In the genomic region with DNA sequence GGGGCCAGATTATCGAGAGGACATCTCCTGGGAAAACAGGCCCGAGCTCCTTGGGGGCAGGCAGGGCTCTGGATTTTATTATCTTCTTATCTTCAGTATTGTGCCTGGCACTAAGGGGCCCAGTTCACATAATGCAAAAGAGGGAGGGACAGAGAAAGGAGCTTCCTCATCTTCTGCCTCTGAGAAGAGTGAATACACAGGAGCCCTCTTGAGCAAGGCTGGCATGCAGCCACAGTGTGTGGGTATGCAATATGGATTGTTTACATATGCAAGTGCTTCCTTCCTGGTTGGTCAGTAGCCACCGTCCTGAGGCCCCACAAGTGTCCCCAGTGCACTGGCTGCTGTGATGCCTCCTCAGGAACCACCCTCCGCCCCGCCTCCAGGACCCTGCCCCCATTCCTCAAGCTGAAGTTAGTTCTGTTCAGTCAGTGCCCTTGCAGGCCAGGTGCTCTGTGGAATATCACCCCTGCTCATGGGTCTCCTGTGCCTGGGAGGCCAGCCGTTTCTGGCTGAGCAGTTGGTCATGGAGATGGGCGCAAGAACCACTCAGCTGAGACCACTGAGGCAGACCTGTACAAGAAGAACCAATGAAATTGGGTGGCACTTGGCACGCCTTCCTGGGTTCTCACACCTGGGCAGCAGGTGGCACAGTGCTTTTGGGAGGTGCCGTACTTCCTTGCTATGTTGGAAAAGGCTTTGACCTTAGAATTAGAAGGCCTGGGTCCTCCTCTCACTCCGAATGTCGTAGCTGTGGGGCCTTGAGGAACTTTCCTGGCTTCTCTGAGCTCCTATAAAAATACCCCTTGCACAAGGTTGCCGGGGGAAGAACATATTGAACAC, we compare ENCODE assay signal across 9 cellular contexts. TPM values are rescaled to one million over a fixed set of nuclear protein-coding genes. Genes with fewer than 3 reads are reported as not detected.
DNase-seq lines count a peak whose midpoint lies in the region; ATAC-seq, FAIRE-seq and TF ChIP-seq lines count a peak whose summit lies in the region.
"Had no signal": no experiment of that assay in that cellular context is flagged by ENCODE, and none has a peak within 500 bp of the region (broad histone marks: within the 10 kb centered on the region; RNA-seq: fewer than 3 reads in every experiment).

No MANE protein-coding gene starts in this region.

- TF ChIP-seq CTCF in K562 (IDR thresholded peaks at IDR 0.05 in 2 of 3, conservative IDR thresholded peaks at IDR 0.05 in 1 of 3; ENCODE audit: insufficient read depth in 2 of 3, low read depth in 1 of 3, low read length in 3 of 3) = no peak
- no peak for TF ChIP-seq CTCF in GM20000 (IDR thresholded peaks at IDR 0.05; ENCODE audit: extremely low read depth, missing control alignments)

- H3K36me3 ChIP-seq in K562 (ENCODE audit: control insufficient read depth, insufficient read depth, low read length) = no peaks in the 10 kb centered on the region

- H3K4me1 ChIP-seq in K562 (replicated peaks in 1 of 2; ENCODE audit: control insufficient read depth in 2 of 2, insufficient read depth in 2 of 2, low read length in 2 of 2) = peaks cover 4% of the 10 kb centered on the region in 2 experiments; a peak in 3 of 5 replicates

- H3K9me1 ChIP-seq in K562 (ENCODE audit: control insufficient read depth, insufficient read depth, low read length) = no peaks in the 10 kb centered on the region

- H2AFZ ChIP-seq in K562 (ENCODE audit: low read depth, low read length) = 0 out of 2 replicates have a peak overlapping the region, but pooled peaks have one; percentile 51

- no peak for TF ChIP-seq RAD21 in K562 (CRISPR knock-in tag; conservative IDR thresholded peaks at IDR 0.05 in 1 of 2, IDR thresholded peaks at IDR 0.05 in 1 of 2)

- H3K79me2 ChIP-seq in K562 (ENCODE audit: control insufficient read depth, insufficient read depth, low read length) = no peaks in the 10 kb centered on the region

- ATAC-seq in K562 (no peak; the same call in 2 of the 3 replicates), HG03439 (IDR thresholded peaks at IDR 0.05; ENCODE audit: unreplicated experiment) (no peak), HG02973 (IDR thresholded peaks at IDR 0.05; ENCODE audit: unreplicated experiment) (no peak)

- no peak overlapping the region for H3K4me2 ChIP-seq in K562 (ENCODE audit: insufficient read depth, low read length)

- CTCF ChIA-PET in K562 (lab: Yijun Ruan, JAX; ENCODE audit: low intra/inter-chr PET ratio) = no interaction called here

- H3K27me3 ChIP-seq in K562 (ENCODE audit: control insufficient read depth in 2 of 2, insufficient read depth in 2 of 2, low read length in 2 of 2) = no peaks in the 10 kb centered on the region

- H3K4me3 ChIP-seq in K562 = no peak overlapping the region

- H3K9me3 ChIP-seq in K562 (replicated peaks; ENCODE audit: control insufficient read depth, insufficient read depth, low read depth, low read length) = no peaks in the 10 kb centered on the region

- no peak for TF ChIP-seq EP300 in K562 (IDR thresholded peaks at IDR 0.05; ENCODE audit: low read length)

- H4K20me1 ChIP-seq in K562 (replicated peaks; ENCODE audit: control insufficient read depth, insufficient read depth, low read length) = no peaks in the 10 kb centered on the region

- FAIRE-seq in K562 (lab: Jason Lieb, UNC) = no peak

- WGBS in K562 (ENCODE audit: insufficient coverage, low coverage, missing lambda C conversion rate) = 34% methylated on average over 9 of the region's 12 CpGs

- peak; percentile 45 for DNase-seq in DMS153 treated with DMSO at 0.1 percent for 48 hours (lab: John Stamatoyannopoulos, UW; ENCODE audit: unreplicated experiment)
- peak; percentile 37 for DNase-seq in NCI-H1092 treated with DMSO at 0.1 percent for 48 hours (lab: John Stamatoyannopoulos, UW)
- no peak for DNase-seq in K562 (ENCODE audit: extremely low read depth in 1 of 4, low spot score in 3 of 4)
- peak; percentile 89 for DNase-seq in mesenteric fat pad (ENCODE audit: low spot score)
- no peak for DNase-seq in activated CD4-positive, alpha-beta T cell treated with anti-CD3 and anti-CD28 coated beads for 48 hours
- no peak for DNase-seq in GM20000 (ENCODE audit: low spot score)
- DNase-seq: activated CD4-positive, CD25-positive, alpha-beta regulatory T cell treated with anti-CD3 and anti-CD28 coated beads, Interleukin-2, amount 50 U/mL, for 72 hours had no signal

- POLR2A ChIA-PET in K562 (lab: Yijun Ruan, JAX) = interaction anchor here (0.7 kb wide), 1 partner anchor 30 kb away, joined by 4 read pairs; no protein-coding TSS in a partner anchor

- intact Hi-C loops in K562 (cut with micrococcal nuclease) = no loop called here

- no peak overlapping the region for H3K27ac ChIP-seq in K562 (ENCODE audit: extremely low read depth, low read depth, low read length)

- BruUV-seq in K562 (replicated peaks; lab: Mats Ljungman, UMichigan) = no TSS peak

- H3K9ac ChIP-seq in K562 (ENCODE audit: insufficient read depth in 1 of 2, low read depth in 2 of 2, low read length in 2 of 2) = no peak overlapping the region

- in situ Hi-C loops in K562 (cut with MboI) = no loop called here

- no peak for TF ChIP-seq POLR2A in K562 (conservative IDR thresholded peaks at IDR 0.05)

TF ChIP-seq in K562, 482 proteins besides CTCF, POLR2A, EP300 and RAD21:
- TF ChIP-seq ZNF324 (CRISPR knock-in tag; IDR thresholded peaks at IDR 0.05) (no peak), CEBPG (CRISPR knock-in tag; IDR thresholded peaks at IDR 0.05) (no peak), CEBPG (tag; conservative IDR thresholded peaks at IDR 0.05 in 1 of 2, IDR thresholded peaks at IDR 0.05 in 1 of 2) (no peak), FUS (optimal IDR thresholded peaks at IDR 0.05; ENCODE audit: low read depth, low read length) (no peak)

RNA-seq across cellular contexts. Expression of a gene that starts 35.1 kb away (rescaled TPM):
- 54.6 and 92.3 TPM in 2 replicates for total RNA-seq in K562 (2011; cell fraction: chromatin; rRNA removed; ENCODE audit: low replicate concordance)
- 49.7 and 53.4 TPM in 2 replicates for total RNA-seq in K562 (2011; cell fraction: nucleolus; rRNA removed)
- total RNA-seq in K562 (2011; cell fraction: nucleoplasm; rRNA removed) = 46.1 and 65.6 TPM in 2 replicates
- total RNA-seq in K562 (2014; rRNA removed) (42.5 and 47.3 TPM in 2 replicates), K562 (2014; rRNA removed; fragmentation: Illumina TruSeq; extraction: Trizol) (15.9 and 16.8 TPM in 2 replicates), K562 (2015; rRNA removed; fragmentation: Illumina TruSeq; extraction: Trizol) (26.1 and 26.8 TPM in 2 replicates), K562 (2021) (62.3 and 67.7 TPM in 2 replicates), mesenteric fat pad (215 TPM)
- polyA plus RNA-seq in K562 (2011; rRNA removed) (37.3 and 44.7 TPM in 2 replicates), K562 (2014; fragmentation: Illumina TruSeq; extraction: Trizol) (56.9 and 59.2 TPM in 2 replicates), K562 (2014; fragmentation: Nextera tagmentation; extraction: Ambion mirVana) (1 to 10 TPM; 2.2 to 5.6 TPM), K562 (2014; rRNA removed) (30.8 and 34.5 TPM in 2 replicates)
- 33.0 and 71.5 TPM in 2 replicates for polyA plus RNA-seq in K562 (2011; cell fraction: cytosol; rRNA removed)
- polyA plus RNA-seq in K562 (2011; cell fraction: nucleus; rRNA removed) = 38.8 and 47.1 TPM in 2 replicates
- polyA plus RNA-seq in K562 (2012) = 63.9 and 83.3 TPM in 2 replicates
- 50.7 and 52.2 TPM in 2 replicates for polyA minus RNA-seq in K562 (2011; rRNA and poly(A)+ RNA removed)
- 66.1 and 73.5 TPM in 2 replicates for polyA minus RNA-seq in K562 (2011; cell fraction: cytosol; rRNA and poly(A)+ RNA removed)
- polyA minus RNA-seq in K562 (2011; cell fraction: nucleus; rRNA and poly(A)+ RNA removed) = 25.3 and 32.7 TPM in 2 replicates

Comparison
In these comparisons a context has a peak if more than half of its experiments do, and no peak if none do; other contexts are left out.
1. DNase-seq: peak in DMS153 treated with DMSO at 0.1 percent for 48 hours (single experiment), NCI-H1092 treated with DMSO at 0.1 percent for 48 hours (single experiment) and mesenteric fat pad (single experiment); none in K562 (0 of 4), activated CD4-positive, alpha-beta T cell treated with anti-CD3 and anti-CD28 coated beads for 48 hours (single experiment) and GM20000 (single experiment).